In genomic region chr20:8131598-8132014, GRCh38 we compare ENCODE assay signal across 8 cellular contexts. TPM values are rescaled to one million over a fixed set of nuclear protein-coding genes. Genes with fewer than 3 reads are reported as not detected.
DNase-seq lines count a peak whose midpoint lies in the region; ATAC-seq and TF ChIP-seq lines count a peak whose summit lies in the region.

No MANE protein-coding gene starts in this region.

- ATAC-seq in activated T-cell treated with anti-CD3 and anti-CD28 coated beads, Interleukin-2, amount 50 U/mL, for 72 hours (replicated peaks in 1 of 2) = peak; percentile 22
- ATAC-seq in HG03565 (IDR thresholded peaks at IDR 0.05; ENCODE audit: unreplicated experiment) = peak; percentile 1

- H4K20me1 ChIP-seq in Karpas-422 (ENCODE audit: insufficient read depth, low read depth, low read length) = no peaks in the 10 kb centered on the region

- no peaks in the 10 kb centered on the region for H3K9me3 Mint-ChIP-seq in activated T-cell treated with anti-CD3 and anti-CD28 coated beads, Interleukin-2, amount 50 U/mL, for 72 hours

- intact Hi-C loops in testis (cut with DNase I; ENCODE audit: low total_unique reads) = loop anchor here (5.0 kb wide), 1 partner anchor 591 kb away; no protein-coding TSS in a partner anchor

- TF ChIP-seq CTCF in kidney epithelial cell (IDR thresholded peaks at IDR 0.05; ENCODE audit: insufficient read depth, low read length, poor library complexity, severe bottlenecking) = no peak
- TF ChIP-seq CTCF in testis (IDR thresholded peaks at IDR 0.05) = no peak

- H3K27ac ChIP-seq in angular gyrus (ENCODE audit: low read depth, low read length) = peak overlapping the region; percentile 46
- peak overlapping the region in 1 of 2 donors; percentile 56 for H3K27ac ChIP-seq in testis
- no peak overlapping the region for H3K27ac ChIP-seq in Karpas-422 (ENCODE audit: low read length)

- no peak overlapping the region for H2AFZ ChIP-seq in Karpas-422 (ENCODE audit: low read length)

- H3K9me3 ChIP-seq in testis (no peaks in the 10 kb centered on the region), Karpas-422 (ENCODE audit: low read length) (no peaks in the 10 kb centered on the region)

- peaks cover 22% of the 10 kb centered on the region for H3K27me3 ChIP-seq in kidney epithelial cell (ENCODE audit: control insufficient read depth, insufficient read depth, low read length)
- H3K27me3 ChIP-seq in testis = no peaks in the 10 kb centered on the region
- no peaks in the 10 kb centered on the region for H3K27me3 ChIP-seq in Karpas-422 (ENCODE audit: low read length)

- H3K9me2 ChIP-seq in Karpas-422 (replicated peaks; ENCODE audit: insufficient read depth, low read length) = no peaks in the 10 kb centered on the region

- H3K4me1 ChIP-seq in testis (no peaks in the 10 kb centered on the region), Karpas-422 (ENCODE audit: low read length) (peaks cover 17% of the 10 kb centered on the region)

- H3K4me3 Mint-ChIP-seq in activated T-cell treated with anti-CD3 and anti-CD28 coated beads, Interleukin-2, amount 50 U/mL, for 72 hours = peak overlapping the region; percentile 83

- H3K4me1 Mint-ChIP-seq in activated T-cell treated with anti-CD3 and anti-CD28 coated beads, Interleukin-2, amount 50 U/mL, for 72 hours (ENCODE audit: low read depth) = peaks cover 30% of the 10 kb centered on the region

- H3K27ac Mint-ChIP-seq in activated T-cell treated with anti-CD3 and anti-CD28 coated beads, Interleukin-2, amount 50 U/mL, for 72 hours = no peak overlapping the region

- H3K79me2 ChIP-seq in Karpas-422 (ENCODE audit: low read length) = no peaks in the 10 kb centered on the region

- H3K27me3 Mint-ChIP-seq in activated T-cell treated with anti-CD3 and anti-CD28 coated beads, Interleukin-2, amount 50 U/mL, for 72 hours (ENCODE audit: low read depth) = peaks cover 46% of the 10 kb centered on the region

- no peak for DNase-seq in activated T-cell treated with anti-CD3 and anti-CD28 coated beads, Interleukin-2, amount 50 U/mL, for 72 hours
- DNase-seq in activated T-cell treated with anti-CD3 and anti-CD28 coated beads for 4 hours (no peak), kidney epithelial cell (ENCODE audit: low read depth) (no peak), testis (no peak), Karpas-422 (no peak)
- DNase-seq in activated effector memory CD4-positive, alpha-beta T cell treated with Interleukin-2 at 50 U/mL for 16 hours = no peak

- H3K36me3 ChIP-seq in kidney epithelial cell (ENCODE audit: control insufficient read depth, insufficient read depth, low read length) (no peaks in the 10 kb centered on the region), testis (ENCODE audit: low read depth, missing control alignments) (no peaks in the 10 kb centered on the region), Karpas-422 (ENCODE audit: insufficient read depth, low read length) (no peaks in the 10 kb centered on the region)

- H3K4me3 ChIP-seq in kidney epithelial cell (ENCODE audit: low read depth, low read length) = peak overlapping the region; percentile 38
- H3K4me3 ChIP-seq in testis = peak overlapping the region; percentile 68 to 72
- H3K4me3 ChIP-seq in Karpas-422 (ENCODE audit: low read length) = no peak overlapping the region

- H3K36me3 Mint-ChIP-seq in activated T-cell treated with anti-CD3 and anti-CD28 coated beads, Interleukin-2, amount 50 U/mL, for 72 hours (ENCODE audit: insufficient read depth in 2 of 2) = no peaks in the 10 kb centered on the region

- H3K9ac ChIP-seq in Karpas-422 (ENCODE audit: low read length) = no peak overlapping the region

- no peak overlapping the region for H3K4me2 ChIP-seq in Karpas-422 (ENCODE audit: low read depth, low read length, poor library complexity, severe bottlenecking)

- TF ChIP-seq POLR2A in testis (IDR thresholded peaks at IDR 0.05) = no peak

- 0 to 1% methylated on average over 13 to 18 of the region's 18 CpGs for WGBS in testis, 2 donors

RNA-seq across cellular contexts. Expression of gene PLCB1, which starts 0.5 kb away (rescaled TPM):
- total RNA-seq in activated T-cell treated with anti-CD3 and anti-CD28 coated beads, Interleukin-2, amount 50 U/mL, for 72 hours = 1 to 10 TPM; 3.2 to 3.4 TPM
- total RNA-seq in kidney epithelial cell (2.7 and 5.1 TPM in 2 replicates), testis (1 to 10 TPM; 8.2 to 9.8 TPM)
- 3.1 TPM for polyA plus RNA-seq in testis (ENCODE audit: insufficient read depth, low read depth, low replicate concordance)
- 0.82 and 1.3 TPM in 2 replicates for total RNA-seq in Karpas-422 (2014; rRNA removed; shearing (Covaris generic); ENCODE audit: low replicate concordance)
